ENCODE assay signal across 1 cellular context in the genomic region with DNA sequence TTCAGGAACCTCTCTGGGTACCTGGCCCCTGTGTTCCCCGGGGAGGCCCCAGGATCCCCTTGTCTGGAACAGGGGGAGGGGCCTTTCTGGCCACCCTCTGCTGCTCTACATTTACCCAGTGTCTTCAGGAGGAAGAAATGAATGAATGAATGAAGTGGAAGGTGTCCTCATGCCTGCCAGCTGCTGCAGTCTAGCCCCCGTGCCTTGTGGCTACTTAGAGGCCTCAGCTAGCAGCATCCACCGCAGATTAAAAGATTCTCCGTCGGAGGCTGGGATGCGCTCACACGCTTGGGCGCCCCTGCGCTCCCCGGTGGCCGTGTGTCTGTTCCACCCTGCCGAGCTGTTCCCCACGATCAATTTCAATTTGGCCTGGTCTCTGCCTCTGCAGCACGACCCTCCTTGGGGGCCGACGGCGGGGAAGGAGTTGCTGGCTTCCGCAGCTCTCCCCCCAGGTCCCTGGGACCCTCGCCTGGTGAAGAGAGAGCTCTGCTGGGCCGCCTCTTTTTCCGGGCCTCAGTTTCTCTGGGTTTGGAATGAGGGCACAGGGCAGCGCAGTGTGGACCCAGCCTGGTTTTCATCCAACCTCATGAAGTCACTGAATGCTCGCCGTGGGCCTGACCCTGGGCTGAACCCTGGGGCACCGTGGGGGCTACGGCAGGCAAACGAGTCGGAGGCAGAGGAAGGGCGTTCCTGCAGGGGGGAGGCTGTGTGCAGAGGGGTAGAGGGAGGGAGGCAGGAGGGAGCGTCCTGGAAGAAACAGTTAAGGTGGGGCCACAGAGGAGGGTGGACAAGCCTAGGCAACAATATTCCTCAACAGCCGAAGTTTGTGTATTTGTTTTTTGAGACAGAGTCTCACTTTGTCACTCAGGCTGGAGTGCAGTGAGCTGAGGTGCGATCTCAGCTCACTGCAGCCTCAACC.
A peak's percentile ranks its signal among the peaks of the same experiment; 100 is the strongest.
TF ChIP-seq lines count a peak whose summit lies in the region.

No MANE protein-coding gene starts in this region.

TF ChIP-seq in HepG2, 621 proteins besides CTCF, POLR2A, EP300 and RAD21:
- no peak for TF ChIP-seq ZNF788 (CRISPR knock-in tag; IDR thresholded peaks at IDR 0.05; ENCODE audit: borderline replicate concordance)
- peak; percentile 55; the same call in 1 of the 2 replicates for TF ChIP-seq ZNF121 (CRISPR knock-in tag; IDR thresholded peaks at IDR 0.05)
- TF ChIP-seq RARA (CRISPR knock-in tag; IDR thresholded peaks at IDR 0.05), result 0 out of 2 replicates have a peak, but pooled peaks have one; percentile 38
- no peak for TF ChIP-seq HOXA7 (CRISPR knock-in tag; IDR thresholded peaks at IDR 0.05)
- peak; percentile 44; the same call in 1 of the 2 replicates for TF ChIP-seq ADNP (CRISPR knock-in tag; IDR thresholded peaks at IDR 0.05)
- TF ChIP-seq MED1 (CRISPR knock-in tag; IDR thresholded peaks at IDR 0.05), result no peak
- TF ChIP-seq ZNF768 (CRISPR knock-in tag; IDR thresholded peaks at IDR 0.05), result peak; percentile 13; the same call in 1 of the 2 replicates
- TF ChIP-seq HNRNPLL (IDR thresholded peaks at IDR 0.05; ENCODE audit: low read depth, low read length, poor library complexity, severe bottlenecking), result peak; percentile 23
- TF ChIP-seq NFKB2 (CRISPR knock-in tag; IDR thresholded peaks at IDR 0.05; ENCODE audit: borderline replicate concordance), result peak; percentile 45; the same call in 1 of the 2 replicates
- TF ChIP-seq MTA1 (CRISPR knock-in tag; IDR thresholded peaks at IDR 0.05; ENCODE audit: borderline replicate concordance), result peak; percentile 51; the same call in 1 of the 2 replicates
- TF ChIP-seq ZNF24 (IDR thresholded peaks at IDR 0.05), result peak; percentile 90
- TF ChIP-seq KDM5B (CRISPR knock-in tag; IDR thresholded peaks at IDR 0.05; ENCODE audit: borderline replicate concordance), result no peak
- TF ChIP-seq ZNF282 (IDR thresholded peaks at IDR 0.05; ENCODE audit: partially characterized antibody), result no peak
- peak; percentile 96 for TF ChIP-seq ZSCAN25 (CRISPR knock-in tag; IDR thresholded peaks at IDR 0.05)
- TF ChIP-seq ZNF430 (CRISPR knock-in tag; IDR thresholded peaks at IDR 0.05), result no peak
- peak; percentile 7 for TF ChIP-seq XRCC5 (optimal IDR thresholded peaks at IDR 0.05; ENCODE audit: low read length)
- 0 out of 2 replicates have a peak, but pooled peaks have one; percentile 45 for TF ChIP-seq FOXC1 (CRISPR knock-in tag; IDR thresholded peaks at IDR 0.05; ENCODE audit: borderline replicate concordance)
- peak; percentile 51 for TF ChIP-seq ZMYM3 (CRISPR knock-in tag; IDR thresholded peaks at IDR 0.05)
- TF ChIP-seq ZNF224 (CRISPR knock-in tag; IDR thresholded peaks at IDR 0.05), result no peak
- no peak for TF ChIP-seq MEIS2 (CRISPR knock-in tag; IDR thresholded peaks at IDR 0.05)
- TF ChIP-seq KAT8 (CRISPR knock-in tag; IDR thresholded peaks at IDR 0.05), result no peak
